Comparison of ENCODE assay signal across 8 cellular contexts in the genomic region with DNA sequence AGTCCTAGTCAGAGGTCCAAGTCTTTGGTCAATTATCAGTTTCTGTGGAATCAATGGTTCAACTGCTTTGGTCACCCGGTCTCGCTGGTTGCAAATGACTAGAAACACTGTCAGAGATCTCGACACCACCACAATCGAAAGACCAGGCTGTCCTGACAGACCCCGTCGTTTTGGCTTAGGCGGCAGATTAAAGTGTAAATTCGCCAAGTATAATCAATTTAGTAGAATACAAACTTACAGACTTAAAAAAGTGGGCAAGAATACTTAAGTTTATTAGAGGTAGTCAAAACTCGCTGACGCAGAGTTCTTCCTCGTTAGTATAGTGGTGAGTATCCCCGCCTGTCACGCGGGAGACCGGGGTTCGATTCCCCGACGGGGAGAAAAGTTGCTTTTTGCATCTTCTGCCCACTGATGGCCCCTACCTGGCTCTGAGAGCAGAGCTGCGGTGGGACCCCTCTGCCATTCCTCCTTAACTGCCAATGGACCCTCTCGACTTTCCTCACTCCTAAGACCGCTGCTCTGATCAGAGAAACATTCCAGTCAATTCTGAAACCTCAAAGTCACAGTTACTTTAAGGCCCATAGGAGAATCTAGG. TPM values are rescaled to one million over a fixed set of nuclear protein-coding genes. Genes with fewer than 3 reads are reported as not detected.
DNase-seq lines count a peak whose midpoint lies in the region; ATAC-seq and TF ChIP-seq lines count a peak whose summit lies in the region.

No MANE protein-coding gene starts in this region.

- peak overlapping the region; percentile 57 for H3K27ac ChIP-seq in PC-9
- no peak overlapping the region for H3K27ac ChIP-seq in fibroblast of lung (ENCODE audit: insufficient read depth, low read length)

- H3K27ac Mint-ChIP-seq in activated T-cell treated with anti-CD3 and anti-CD28 coated beads, Interleukin-2, amount 50 U/mL, for 24 hours: peak overlapping the region; percentile 92
- H3K27ac Mint-ChIP-seq in nephron: no peak overlapping the region
- H3K27ac Mint-ChIP-seq in stimulated activated naive CD8-positive, alpha-beta T cell treated with anti-CD3 and anti-CD28 coated beads, Interleukin-15, amount 100 ng/mL, for 72 hours: peak overlapping the region; percentile 47 to 98

- H3K27me3 Mint-ChIP-seq in activated T-cell treated with anti-CD3 and anti-CD28 coated beads, Interleukin-2, amount 50 U/mL, for 24 hours: peaks cover 18% of the 10 kb centered on the region
- H3K27me3 Mint-ChIP-seq in nephron (ENCODE audit: low read depth): peaks cover 73% of the 10 kb centered on the region
- peaks cover 33% of the 10 kb centered on the region for H3K27me3 Mint-ChIP-seq in stimulated activated naive CD8-positive, alpha-beta T cell treated with anti-CD3 and anti-CD28 coated beads, Interleukin-15, amount 100 ng/mL, for 72 hours

- H3K36me3 ChIP-seq in PC-9 (ENCODE audit: low read depth): no peaks in the 10 kb centered on the region
- H3K36me3 ChIP-seq in fibroblast of lung (ENCODE audit: control insufficient read depth, insufficient read depth, low read length): no peaks in the 10 kb centered on the region

- no peaks in the 10 kb centered on the region for H3K36me3 Mint-ChIP-seq in activated T-cell treated with anti-CD3 and anti-CD28 coated beads, Interleukin-2, amount 50 U/mL, for 24 hours (ENCODE audit: low read depth)
- H3K36me3 Mint-ChIP-seq in nephron (ENCODE audit: low read depth): no peaks in the 10 kb centered on the region

- peak overlapping the region; percentile 96 for H3K4me2 ChIP-seq in PC-9
- peak overlapping the region; percentile 86 for H3K4me2 ChIP-seq in fibroblast of lung (ENCODE audit: extremely low read depth, insufficient read depth, low read length)

- peaks cover 41% of the 10 kb centered on the region for H3F3A ChIP-seq in PC-9 (ENCODE audit: insufficient read depth, low read depth)

- peaks cover 32% of the 10 kb centered on the region for H3K4me1 Mint-ChIP-seq in activated T-cell treated with anti-CD3 and anti-CD28 coated beads, Interleukin-2, amount 50 U/mL, for 24 hours (ENCODE audit: low read depth)
- H3K4me1 Mint-ChIP-seq in nephron: peaks cover 7% of the 10 kb centered on the region
- peaks cover 21% of the 10 kb centered on the region for H3K4me1 Mint-ChIP-seq in stimulated activated naive CD8-positive, alpha-beta T cell treated with anti-CD3 and anti-CD28 coated beads, Interleukin-15, amount 100 ng/mL, for 72 hours

- peak; percentile 43 for ATAC-seq in HG03558 (IDR thresholded peaks at IDR 0.05; ENCODE audit: extremely low read depth, unreplicated experiment)
- ATAC-seq in stimulated activated naive CD8-positive, alpha-beta T cell treated with anti-CD3 and anti-CD28 coated beads, Interleukin-15, amount 100 ng/mL, for 72 hours: peak; percentile 66

- no peak for TF ChIP-seq CTCF in PC-9 (conservative IDR thresholded peaks at IDR 0.05)
- TF ChIP-seq CTCF in fibroblast of lung (conservative IDR thresholded peaks at IDR 0.05 in 1 of 2, IDR thresholded peaks at IDR 0.05 in 1 of 2; ENCODE audit: low read depth in 1 of 2, low read length in 2 of 2): no peak
- no peak for TF ChIP-seq CTCF in nephron (IDR thresholded peaks at IDR 0.05; ENCODE audit: unreplicated experiment in 3 of 3)

- POLR2A ChIA-PET in PC-9 (lab: Charles Lee; ENCODE audit: unreplicated experiment): no interaction called here

- DNase-seq in NCI-H2081 (lab: John Stamatoyannopoulos, UW) (peak; percentile 57 to 64), NCI-H2081 treated with DMSO at 0.1 percent for 48 hours (lab: John Stamatoyannopoulos, UW) (no peak), PC-9 (peak; percentile 66 to 75), fibroblast of lung (ENCODE audit: low read depth in 2 of 2) (peak; percentile 63 to 87)
- DNase-seq in activated T-cell treated with anti-CD3 and anti-CD28 coated beads, Interleukin-2, amount 50 U/mL, for 24 hours: peak; percentile 91
- DNase-seq in stimulated activated naive CD8-positive, alpha-beta T cell treated with anti-CD3 and anti-CD28 coated beads, Interleukin-15, amount 100 ng/mL, for 72 hours: peak; percentile 78 to 80

- H3K4me1 ChIP-seq in PC-9 (replicated peaks; ENCODE audit: insufficient read depth): peaks cover 26% of the 10 kb centered on the region
- H3K4me1 ChIP-seq in fibroblast of lung (ENCODE audit: control insufficient read depth, extremely low read depth, insufficient read depth, low read length): no peaks in the 10 kb centered on the region

- H3K27me3 ChIP-seq in PC-9 (ENCODE audit: insufficient read depth, low read depth) (no peaks in the 10 kb centered on the region), fibroblast of lung (ENCODE audit: control insufficient read depth, insufficient read depth, low read length) (no peaks in the 10 kb centered on the region)

- H4K20me1 ChIP-seq in PC-9 (ENCODE audit: insufficient read depth) (no peaks in the 10 kb centered on the region), fibroblast of lung (ENCODE audit: control insufficient read depth, extremely low read depth, insufficient read depth, low read length) (no peaks in the 10 kb centered on the region)

- H3K4me3 ChIP-seq in PC-9: peak overlapping the region; percentile 73
- peak overlapping the region; percentile 60 to 76 (median 72) for H3K4me3 ChIP-seq in fibroblast of lung (replicated peaks in 1 of 4; ENCODE audit: control extremely low read depth in 1 of 4, insufficient read depth in 1 of 4, low read depth in 3 of 4, low read length in 4 of 4)

- no peak overlapping the region for H3K9ac ChIP-seq in fibroblast of lung (ENCODE audit: insufficient read depth, low read length)

- no peaks in the 10 kb centered on the region for H3K9me3 ChIP-seq in PC-9 (ENCODE audit: insufficient read depth, low read depth)
- no peaks in the 10 kb centered on the region for H3K9me3 ChIP-seq in fibroblast of lung (ENCODE audit: control insufficient read depth, insufficient read depth, low read depth, low read length)

- no peaks in the 10 kb centered on the region for H3K9me3 Mint-ChIP-seq in activated T-cell treated with anti-CD3 and anti-CD28 coated beads, Interleukin-2, amount 50 U/mL, for 24 hours
- no peaks in the 10 kb centered on the region for H3K9me3 Mint-ChIP-seq in nephron
- no peaks in the 10 kb centered on the region for H3K9me3 Mint-ChIP-seq in stimulated activated naive CD8-positive, alpha-beta T cell treated with anti-CD3 and anti-CD28 coated beads, Interleukin-15, amount 100 ng/mL, for 72 hours

- intact Hi-C loops in PC-9 (cut with micrococcal nuclease; ENCODE audit: unreplicated experiment): loop anchor here (2.0 to 10.0 kb wide), 4 partner anchors 104 to 289 kb away; partner anchors contain the start of gene POM121L2

- H3K79me2 ChIP-seq in PC-9 (ENCODE audit: low read depth): no peaks in the 10 kb centered on the region
- H3K79me2 ChIP-seq in fibroblast of lung (ENCODE audit: control insufficient read depth, insufficient read depth, low read length): no peaks in the 10 kb centered on the region

- CTCF ChIA-PET in PC-9 (lab: Charles Lee): interaction anchor here (0.6 kb wide), 1 partner anchor 30 kb away, joined by 12 read pairs; no protein-coding TSS in a partner anchor

- peak overlapping the region; percentile 90 for H3K4me3 Mint-ChIP-seq in activated T-cell treated with anti-CD3 and anti-CD28 coated beads, Interleukin-2, amount 50 U/mL, for 24 hours
- peak overlapping the region; percentile 81 to 89 (median 88) for H3K4me3 Mint-ChIP-seq in nephron
- peak overlapping the region; percentile 82 to 93 for H3K4me3 Mint-ChIP-seq in stimulated activated naive CD8-positive, alpha-beta T cell treated with anti-CD3 and anti-CD28 coated beads, Interleukin-15, amount 100 ng/mL, for 72 hours

- no TSS peak for BruUV-seq in PC-9 (replicated peaks; lab: Mats Ljungman, UMichigan)

- no peaks in the 10 kb centered on the region for H3K9me2 ChIP-seq in PC-9 (ENCODE audit: insufficient read depth)

- peak overlapping the region; percentile 82 for H2AFZ ChIP-seq in PC-9
- H2AFZ ChIP-seq in fibroblast of lung (ENCODE audit: low read length): peak overlapping the region; percentile 54

RNA-seq across cellular contexts. Expression of gene ZNF184, which starts 30.6 kb away (rescaled TPM):
- 7.0 and 8.8 TPM in 2 replicates for total RNA-seq in PC-9 (2021)
- 9.0 and 9.4 TPM in 2 replicates for total RNA-seq in fibroblast of lung
- polyA plus RNA-seq in fibroblast of lung: 4.3 and 5.2 TPM in 2 replicates
- 3.2 and 3.3 TPM in 2 replicates for polyA plus RNA-seq in fibroblast of lung (2012)
- polyA minus RNA-seq in fibroblast of lung (ENCODE audit: low replicate concordance): 0.74 and 0.75 TPM in 2 replicates

Comparison
In these comparisons a context has a peak if more than half of its experiments do, and no peak if none do; other contexts are left out.
1. H3K27ac Mint-ChIP-seq: peak in activated T-cell treated with anti-CD3 and anti-CD28 coated beads, Interleukin-2, amount 50 U/mL, for 24 hours (single experiment) and stimulated activated naive CD8-positive, alpha-beta T cell treated with anti-CD3 and anti-CD28 coated beads, Interleukin-15, amount 100 ng/mL, for 72 hours (2 of 2); none in nephron (0 of 3).
2. Peak in every context shown above with its lines, with median percentiles within 50 percentile points of each other: H3K4me3 Mint-ChIP-seq.